In genomic region chr11:126573325-126574076, GRCh38 we compare ENCODE assay signal across 14 cellular contexts.
DNase-seq lines count a peak whose midpoint lies in the region; ATAC-seq and TF ChIP-seq lines count a peak whose summit lies in the region.
"Had no signal": no experiment of that assay in that cellular context is flagged by ENCODE, and none has a peak within 500 bp of the region (broad histone marks: within the 10 kb centered on the region; RNA-seq: fewer than 3 reads in every experiment).

No MANE protein-coding gene starts in this region.

- no peaks in the 10 kb centered on the region for H3K36me3 Mint-ChIP-seq in activated CD8-positive, alpha-beta memory T cell treated with anti-CD3 and anti-CD28 coated beads, Interleukin-2, amount 10 ng/mL, durations not matched to agents 7 days and 5 days

- H3K27me3 ChIP-seq in PC-3 (ENCODE audit: low read length): peaks cover 88% of the 10 kb centered on the region
- H3K27me3 ChIP-seq: body of pancreas had no signal

- TF ChIP-seq CTCF in C4-2B (conservative IDR thresholded peaks at IDR 0.05) (peak; percentile 22), PC-3 (conservative IDR thresholded peaks at IDR 0.05; ENCODE audit: low read depth, low read length) (peak; percentile 42), lower leg skin (IDR thresholded peaks at IDR 0.05) (no peak)

- no TSS peak for BruUV-seq in PC-3 (replicated peaks; lab: Mats Ljungman, UMichigan)

- ATAC-seq in PC-3 (no peak), HG03354 (IDR thresholded peaks at IDR 0.05; ENCODE audit: poor library complexity, severe bottlenecking, unreplicated experiment) (no peak)
- ATAC-seq in activated CD8-positive, alpha-beta memory T cell treated with anti-CD3 and anti-CD28 coated beads, Interleukin-2, amount 10 ng/mL, durations not matched to agents 7 days and 5 days: no peak
- ATAC-seq: body of pancreas, Right ventricle myocardium inferior had no signal

- H2AFZ ChIP-seq in PC-3 (ENCODE audit: low read length): no peak overlapping the region

- H3K27ac ChIP-seq in C4-2B (no peak overlapping the region), PC-3 (ENCODE audit: low read length) (no peak overlapping the region)
- H3K27ac ChIP-seq: body of pancreas had no signal

- H4K20me1 ChIP-seq in PC-3 (ENCODE audit: low read length): no peaks in the 10 kb centered on the region

- no peaks in the 10 kb centered on the region for H3K9me2 ChIP-seq in PC-3 (replicated peaks; ENCODE audit: low read length)

- peak; percentile 11 for DNase-seq in NAMALWA (ENCODE audit: low spot score)
- no peak for DNase-seq in PC-3
- DNase-seq in iPS-NIHi11 (ENCODE audit: low spot score): peak; percentile 64
- DNase-seq in lower leg skin (ENCODE audit: low spot score in 2 of 2): no peak
- DNase-seq in activated CD8-positive, alpha-beta memory T cell treated with anti-CD3 and anti-CD28 coated beads, Interleukin-2, amount 10 ng/mL, durations not matched to agents 7 days and 5 days: no peak
- no peak for DNase-seq in SIG-M5 treated with dmso at 0.1 percent for 504 hours (lab: John Stamatoyannopoulos, UW; ENCODE audit: unreplicated experiment)
- DNase-seq: body of pancreas; CD4-positive, alpha-beta T cell; midbrain; stimulated activated CD4-positive, alpha-beta T cell treated with anti-CD3 and anti-CD28 coated beads, Interleukin-4, amount 100 ng/mL, for 1 hour had no signal

- H3K4me3 Mint-ChIP-seq in activated CD8-positive, alpha-beta memory T cell treated with anti-CD3 and anti-CD28 coated beads, Interleukin-2, amount 10 ng/mL, durations not matched to agents 7 days and 5 days: no peak overlapping the region
- H3K4me3 Mint-ChIP-seq: CD4-positive, alpha-beta T cell; stimulated activated naive CD8-positive, alpha-beta T cell treated with anti-CD3 and anti-CD28 coated beads, Interleukin-15, Interleukin-2, amounts not matched to agents 100 ng/mL and 50 ng/mL, for 24 hours had no signal

- 29 to 39% methylated on average over 11 of the region's 11 CpGs for WGBS in lower leg skin, 2 donors

- no peaks in the 10 kb centered on the region for H3K79me2 ChIP-seq in PC-3 (ENCODE audit: low read length)

- H3K4me3 ChIP-seq in PC-3 (ENCODE audit: low read length) (no peak overlapping the region), lower leg skin (ENCODE audit: low read depth, poor library complexity, severe bottlenecking) (no peak overlapping the region)
- H3K4me3 ChIP-seq: body of pancreas had no signal

- intact Hi-C loops in PC-3 (cut with micrococcal nuclease) (no loop called here), lower leg skin (cut with DNase I; ENCODE audit: low total_unique reads) (no loop called here)

- H3K4me1 ChIP-seq in PC-3 (ENCODE audit: insufficient read depth, low read length): no peaks in the 10 kb centered on the region
- H3K4me1 ChIP-seq: body of pancreas had no signal

- no peak for TF ChIP-seq POLR2A in lower leg skin (IDR thresholded peaks at IDR 0.05)

- H3F3A ChIP-seq in PC-3 (ENCODE audit: low read length, unreplicated experiment): no peaks in the 10 kb centered on the region

- H3K4me2 ChIP-seq in PC-3 (ENCODE audit: low read length): no peak overlapping the region

- no peaks in the 10 kb centered on the region for H3K9me3 Mint-ChIP-seq in activated CD8-positive, alpha-beta memory T cell treated with anti-CD3 and anti-CD28 coated beads, Interleukin-2, amount 10 ng/mL, durations not matched to agents 7 days and 5 days (ENCODE audit: low read depth)
- H3K9me3 Mint-ChIP-seq: CD4-positive, alpha-beta T cell; stimulated activated naive CD8-positive, alpha-beta T cell treated with anti-CD3 and anti-CD28 coated beads, Interleukin-15, Interleukin-2, amounts not matched to agents 100 ng/mL and 50 ng/mL, for 24 hours had no signal

- H3K4me1 Mint-ChIP-seq in activated CD8-positive, alpha-beta memory T cell treated with anti-CD3 and anti-CD28 coated beads, Interleukin-2, amount 10 ng/mL, durations not matched to agents 7 days and 5 days: no peaks in the 10 kb centered on the region

- no peaks in the 10 kb centered on the region for H3K27me3 Mint-ChIP-seq in activated CD8-positive, alpha-beta memory T cell treated with anti-CD3 and anti-CD28 coated beads, Interleukin-2, amount 10 ng/mL, durations not matched to agents 7 days and 5 days

- H3K36me3 ChIP-seq in PC-3 (ENCODE audit: low read depth, low read length): no peaks in the 10 kb centered on the region

- CTCF ChIA-PET in PC-3 (lab: Charles Lee): no interaction called here
- CTCF ChIA-PET in activated CD8-positive, alpha-beta memory T cell treated with anti-CD3 and anti-CD28 coated beads, Interleukin-2, amount 10 ng/mL, durations not matched to agents 7 days and 5 days (lab: Charles Lee): no interaction called here

- no peak overlapping the region for H3K9ac ChIP-seq in PC-3 (ENCODE audit: low read length)

- H3K9me3 ChIP-seq in PC-3 (ENCODE audit: low read length): no peaks in the 10 kb centered on the region
- H3K9me3 ChIP-seq: body of pancreas had no signal

- no peak overlapping the region for H3K27ac Mint-ChIP-seq in activated CD8-positive, alpha-beta memory T cell treated with anti-CD3 and anti-CD28 coated beads, Interleukin-2, amount 10 ng/mL, durations not matched to agents 7 days and 5 days
- H3K27ac Mint-ChIP-seq: CD4-positive, alpha-beta T cell; stimulated activated naive CD8-positive, alpha-beta T cell treated with anti-CD3 and anti-CD28 coated beads, Interleukin-15, Interleukin-2, amounts not matched to agents 100 ng/mL and 50 ng/mL, for 24 hours had no signal

- POLR2A ChIA-PET in PC-3 (lab: Charles Lee; ENCODE audit: unreplicated experiment): no interaction called here

Comparison
In these comparisons a context has a peak if more than half of its experiments do, and no peak if none do; other contexts are left out.
1. CTCF ChIP-seq: peak in C4-2B (single experiment) and PC-3 (single experiment); none in lower leg skin (0 of 3).
2. DNase-seq: peak in NAMALWA (single experiment) and iPS-NIHi11 (single experiment); none in PC-3 (single experiment), lower leg skin (0 of 2), activated CD8-positive, alpha-beta memory T cell treated with anti-CD3 and anti-CD28 coated beads, Interleukin-2, amount 10 ng/mL, durations not matched to agents 7 days and 5 days (single experiment) and SIG-M5 treated with dmso at 0.1 percent for 504 hours (single experiment).